In the genomic region with DNA sequence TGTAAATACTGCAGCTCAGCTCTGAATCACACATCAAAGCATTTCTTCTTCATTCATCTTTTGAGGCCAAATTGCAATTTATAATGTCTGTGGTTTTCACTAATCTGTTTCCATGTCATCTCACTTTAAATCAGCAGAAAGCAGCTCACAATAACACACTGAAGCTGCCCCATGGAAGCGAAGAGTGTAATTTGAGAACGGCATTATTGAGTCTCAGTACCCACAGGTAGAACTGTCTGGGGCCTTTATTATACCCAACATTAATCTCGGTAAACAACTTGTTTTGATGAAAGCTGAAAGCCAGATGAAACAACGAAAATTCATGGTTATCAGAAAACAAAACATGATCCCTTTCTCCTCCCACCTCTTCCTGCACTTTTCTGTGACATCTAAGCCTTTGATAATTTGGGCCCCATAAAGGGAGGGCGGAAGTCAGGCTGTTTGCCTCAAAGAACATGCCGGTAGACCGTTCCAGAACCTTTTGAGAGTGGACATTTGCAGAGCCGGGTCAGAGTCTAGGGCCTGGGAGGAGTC, we compare ENCODE assay signal across 11 cellular contexts.
DNase-seq lines count a peak whose midpoint lies in the region; ATAC-seq lines count a peak whose summit lies in the region.
"Had no signal": no experiment of that assay in that cellular context is flagged by ENCODE, and none has a peak within 500 bp of the region (broad histone marks: within the 10 kb centered on the region; RNA-seq: fewer than 3 reads in every experiment).

No MANE protein-coding gene starts in this region.

- H3K36me3 ChIP-seq in naive thymus-derived CD4-positive, alpha-beta T cell (ENCODE audit: control insufficient read depth in 2 of 3, insufficient read depth in 3 of 3, low read length in 3 of 3), result no peaks in the 10 kb centered on the region
- H3K36me3 ChIP-seq: thoracic aorta had no signal

- ATAC-seq in naive thymus-derived CD4-positive, alpha-beta T cell, result peak; percentile 41
- no peak for ATAC-seq in GM18867 (IDR thresholded peaks at IDR 0.05; ENCODE audit: unreplicated experiment)

- no peak overlapping the region for H3K27ac ChIP-seq in naive thymus-derived CD4-positive, alpha-beta T cell (ENCODE audit: low read depth, low read length)
- H3K27ac ChIP-seq: thoracic aorta had no signal

- H3K4me1 ChIP-seq in naive thymus-derived CD4-positive, alpha-beta T cell (ENCODE audit: control insufficient read depth in 2 of 2, insufficient read depth in 2 of 2, low read length in 2 of 2), result peaks cover 0 to 27% of the 10 kb centered on the region in 2 donors

- intact Hi-C loops in naive thymus-derived CD4-positive, alpha-beta T cell (cut with micrococcal nuclease), result loop anchor here (1.0 to 5.0 kb wide), 5 partner anchors 44 to 406 kb away; a partner anchor contains a TSS

- H3K9me3 ChIP-seq in naive thymus-derived CD4-positive, alpha-beta T cell (ENCODE audit: control insufficient read depth in 2 of 3, low read length in 3 of 3), result no peaks in the 10 kb centered on the region
- H3K9me3 ChIP-seq: thoracic aorta had no signal

- H3K27ac Mint-ChIP-seq in activated naive CD4-positive, alpha-beta T cell treated with anti-CD3 and anti-CD28 coated beads, Interleukin-2, amount 10 ng/mL, durations not matched to agents 7 days and 5 days, result peak overlapping the region; percentile 71
- H3K27ac Mint-ChIP-seq in naive thymus-derived CD4-positive, alpha-beta T cell, result peak overlapping the region; percentile 1 to 75 (median 54)
- H3K27ac Mint-ChIP-seq: T-helper 1 cell treated with Interleukin-12 subunit alpha and Interleukin-12 subunit beta and Interleukin-4 antibody, amounts not matched to agents 30 μg/mL and 1 μg/mL, for 36 hours had no signal

- no peaks in the 10 kb centered on the region for H3K9me3 Mint-ChIP-seq in activated naive CD4-positive, alpha-beta T cell treated with anti-CD3 and anti-CD28 coated beads, Interleukin-2, amount 10 ng/mL, durations not matched to agents 7 days and 5 days
- no peaks in the 10 kb centered on the region for H3K9me3 Mint-ChIP-seq in naive thymus-derived CD4-positive, alpha-beta T cell
- H3K9me3 Mint-ChIP-seq: T-helper 1 cell treated with Interleukin-12 subunit alpha and Interleukin-12 subunit beta and Interleukin-4 antibody, amounts not matched to agents 30 μg/mL and 1 μg/mL, for 36 hours had no signal

- no peaks in the 10 kb centered on the region for H3K27me3 ChIP-seq in naive thymus-derived CD4-positive, alpha-beta T cell (ENCODE audit: control insufficient read depth in 2 of 2, insufficient read depth in 2 of 2, low read length in 2 of 2)

- POLR2A ChIA-PET in naive thymus-derived CD4-positive, alpha-beta T cell (lab: Charles Lee), result interaction anchor here (1.0 to 2.7 kb wide), 5 partner anchors 19 to 76 kb away, joined by 3 to 17 read pairs (median 4); a partner anchor contains a TSS

- peaks cover 34% of the 10 kb centered on the region for H3K4me1 Mint-ChIP-seq in activated naive CD4-positive, alpha-beta T cell treated with anti-CD3 and anti-CD28 coated beads, Interleukin-2, amount 10 ng/mL, durations not matched to agents 7 days and 5 days
- H3K4me1 Mint-ChIP-seq in naive thymus-derived CD4-positive, alpha-beta T cell, result peaks cover 24 to 47% (median 32%) of the 10 kb centered on the region in 7 donors

- H3K4me3 ChIP-seq in Jurkat, Clone E6-1 (ENCODE audit: low read length), result no peak overlapping the region
- peak overlapping the region; percentile 19 for H3K4me3 ChIP-seq in naive thymus-derived CD4-positive, alpha-beta T cell (ENCODE audit: low read length)
- H3K4me3 ChIP-seq: thoracic aorta had no signal

- DNase-seq in NCI-H1436 (lab: John Stamatoyannopoulos, UW), result peak; percentile 41
- DNase-seq in NCI-H1436 treated with DMSO at 0.1 percent for 48 hours (lab: John Stamatoyannopoulos, UW), result no peak
- DNase-seq in Jurkat, Clone E6-1 (ENCODE audit: low read depth, low spot score), result peak; percentile 30
- DNase-seq in activated naive CD4-positive, alpha-beta T cell treated with anti-CD3 and anti-CD28 coated beads, Interleukin-2, amount 10 ng/mL, durations not matched to agents 7 days and 5 days, result peak; percentile 26
- peak in 7 of 9 donors; percentile 5 to 47 (median 21) for DNase-seq in naive thymus-derived CD4-positive, alpha-beta T cell
- DNase-seq in ureter (ENCODE audit: low spot score), result no peak
- no peak for DNase-seq in pons (ENCODE audit: low spot score)
- DNase-seq: nucleus accumbens had no signal

- no peaks in the 10 kb centered on the region for H3K36me3 Mint-ChIP-seq in activated naive CD4-positive, alpha-beta T cell treated with anti-CD3 and anti-CD28 coated beads, Interleukin-2, amount 10 ng/mL, durations not matched to agents 7 days and 5 days
- peaks cover 0 to 3% (median 0%) of the 10 kb centered on the region in 5 donors for H3K36me3 Mint-ChIP-seq in naive thymus-derived CD4-positive, alpha-beta T cell

- H3K27me3 Mint-ChIP-seq in activated naive CD4-positive, alpha-beta T cell treated with anti-CD3 and anti-CD28 coated beads, Interleukin-2, amount 10 ng/mL, durations not matched to agents 7 days and 5 days, result no peaks in the 10 kb centered on the region
- peaks cover 0 to 2% (median 0%) of the 10 kb centered on the region in 5 donors for H3K27me3 Mint-ChIP-seq in naive thymus-derived CD4-positive, alpha-beta T cell

- CTCF ChIA-PET in activated naive CD4-positive, alpha-beta T cell treated with anti-CD3 and anti-CD28 coated beads, Interleukin-2, amount 10 ng/mL, durations not matched to agents 7 days and 5 days (lab: Charles Lee), result interaction anchor here (0.9 to 1.9 kb wide), 2 partner anchors 404 to 406 kb away, joined by 3 to 7 read pairs; no protein-coding TSS in a partner anchor
- CTCF ChIA-PET in naive thymus-derived CD4-positive, alpha-beta T cell (lab: Charles Lee), result interaction anchor here (1.0 to 1.6 kb wide), 2 partner anchors 9 to 34 kb away, joined by 3 to 4 read pairs; no protein-coding TSS in a partner anchor

- peak overlapping the region; percentile 9 for H3K4me3 Mint-ChIP-seq in activated naive CD4-positive, alpha-beta T cell treated with anti-CD3 and anti-CD28 coated beads, Interleukin-2, amount 10 ng/mL, durations not matched to agents 7 days and 5 days
- peak overlapping the region in 9 of 10 donors; percentile 21 to 76 (median 62) for H3K4me3 Mint-ChIP-seq in naive thymus-derived CD4-positive, alpha-beta T cell
- H3K4me3 Mint-ChIP-seq: T-helper 1 cell treated with Interleukin-12 subunit alpha and Interleukin-12 subunit beta and Interleukin-4 antibody, amounts not matched to agents 30 μg/mL and 1 μg/mL, for 36 hours had no signal

Comparison
In these comparisons a context has a peak if more than half of its experiments do, and no peak if none do; other contexts are left out.
1. DNase-seq: peak in NCI-H1436 (single experiment), Jurkat, Clone E6-1 (single experiment), activated naive CD4-positive, alpha-beta T cell treated with anti-CD3 and anti-CD28 coated beads, Interleukin-2, amount 10 ng/mL, durations not matched to agents 7 days and 5 days (single experiment) and naive thymus-derived CD4-positive, alpha-beta T cell (7 of 9); none in NCI-H1436 treated with DMSO at 0.1 percent for 48 hours (single experiment), ureter (single experiment) and pons (single experiment).